In the genomic region with DNA sequence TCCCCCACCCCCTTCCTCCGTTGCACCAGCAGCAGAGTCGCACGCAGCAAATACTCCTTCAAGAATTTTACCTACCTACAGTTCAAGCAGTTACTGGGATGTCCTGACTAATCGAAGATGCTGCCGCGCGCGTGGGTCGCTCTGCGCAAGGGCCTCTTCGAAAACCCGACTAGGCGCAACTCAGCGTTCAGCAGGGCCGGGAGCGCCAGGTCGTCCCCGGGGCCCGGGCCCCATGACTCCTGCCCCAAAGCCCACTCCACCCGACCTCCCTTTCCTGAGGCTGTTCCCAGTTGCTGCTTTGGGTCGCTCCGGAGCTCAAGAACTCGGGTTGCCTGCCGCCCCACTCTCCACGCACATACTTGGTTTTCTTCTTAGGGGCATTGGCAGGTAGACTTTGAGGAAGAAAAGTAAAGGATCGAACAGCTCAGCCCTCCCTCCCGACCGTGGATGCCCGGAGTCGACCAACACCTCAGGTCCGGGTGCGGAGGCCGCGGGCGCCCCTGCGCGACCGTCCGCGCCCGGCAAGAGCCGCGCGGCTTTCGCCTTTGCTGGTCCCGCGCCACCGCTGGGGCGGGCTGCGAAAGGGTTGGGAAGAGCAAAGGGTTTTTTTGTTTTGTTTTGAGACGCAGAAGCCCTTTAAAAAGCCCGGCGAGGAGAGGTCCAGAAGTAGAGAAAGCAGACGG, we compare ENCODE assay signal across 8 cellular contexts. TPM values are rescaled to one million over a fixed set of nuclear protein-coding genes. Genes with fewer than 3 reads are reported as not detected.
DNase-seq lines count a peak whose midpoint lies in the region; ATAC-seq and TF ChIP-seq lines count a peak whose summit lies in the region.

No MANE protein-coding gene starts in this region.

- no peak for ATAC-seq in HG03354 (IDR thresholded peaks at IDR 0.05; ENCODE audit: poor library complexity, severe bottlenecking, unreplicated experiment)

- DNase-seq in GM10248 (ENCODE audit: extremely low spot score) = no peak
- DNase-seq in NOMO-1 treated with DMSO at 0.1 percent for 48 hours (lab: John Stamatoyannopoulos, UW; ENCODE audit: unreplicated experiment) = peak; percentile 52
- no peak for DNase-seq in epithelial cell of prostate (ENCODE audit: low read depth, low spot score)
- no peak for DNase-seq in BE2C
- DNase-seq in NCI-H510A (lab: John Stamatoyannopoulos, UW) = no peak
- DNase-seq in SHP77 treated with DMSO at 0.1 percent for 48 hours (lab: John Stamatoyannopoulos, UW) = no peak

- no peak for TF ChIP-seq RAD21 in neural cell (conservative IDR thresholded peaks at IDR 0.05)

- TF ChIP-seq EP300 in neural cell (conservative IDR thresholded peaks at IDR 0.05; ENCODE audit: poor library complexity, severe bottlenecking) = no peak

- peak; percentile 25 for TF ChIP-seq CTCF in GM10248 (IDR thresholded peaks at IDR 0.05; ENCODE audit: control extremely low read depth, extremely low read depth, low read depth, missing control alignments)
- no peak for TF ChIP-seq CTCF in neural cell (IDR thresholded peaks at IDR 0.05; ENCODE audit: poor library complexity, severe bottlenecking)
- no peak for TF ChIP-seq CTCF in BE2C (IDR thresholded peaks at IDR 0.05; ENCODE audit: low read depth, low read length)

- H3K9ac ChIP-seq in neural cell (ENCODE audit: low read length) = peak overlapping the region; percentile 54

- POLR2A ChIA-PET in GM10248 (lab: Yijun Ruan, JAX) = no interaction called here

- peak overlapping the region; percentile 94 for H3K4me2 ChIP-seq in neural cell (ENCODE audit: low read length)

- no peaks in the 10 kb centered on the region for H3K9me3 ChIP-seq in neural cell (ENCODE audit: low read length)
- H3K9me3 ChIP-seq in BE2C = peaks cover 3% of the 10 kb centered on the region; the same call in 1 of the 2 replicates

- H3K4me3 ChIP-seq in neural cell (ENCODE audit: low read length) (peak overlapping the region; percentile 77), BE2C (ENCODE audit: low read depth, low read length) (no peak overlapping the region)

- H3K36me3 ChIP-seq in neural cell (ENCODE audit: insufficient read depth, low read length) (no peaks in the 10 kb centered on the region), BE2C (no peaks in the 10 kb centered on the region)

- CTCF ChIA-PET in GM10248 (lab: Yijun Ruan, JAX) = interaction anchor here (1.3 to 6.7 kb wide), 4 partner anchors 10 to 304 kb away, joined by 3 to 28 read pairs (median 6); no protein-coding TSS in a partner anchor

- no peak overlapping the region for H2AFZ ChIP-seq in neural cell (ENCODE audit: low read depth, low read length)

- no peaks in the 10 kb centered on the region for H3K9me2 ChIP-seq in neural cell (ENCODE audit: insufficient read depth, low read length)

- no peaks in the 10 kb centered on the region for H3F3A ChIP-seq in neural cell (ENCODE audit: insufficient read depth, low read length, poor library complexity, severe bottlenecking)

- H3K4me1 ChIP-seq in BE2C = no peaks in the 10 kb centered on the region

- H3K79me2 ChIP-seq in neural cell (replicated peaks; ENCODE audit: insufficient read depth, low read length) = no peaks in the 10 kb centered on the region

- H3K27ac ChIP-seq in epithelial cell of prostate (peak overlapping the region; percentile 55), neural cell (ENCODE audit: low read length) (no peak overlapping the region)

- H4K20me1 ChIP-seq in neural cell (ENCODE audit: insufficient read depth) = no peaks in the 10 kb centered on the region

- H3K27me3 ChIP-seq in neural cell (ENCODE audit: insufficient read depth, low read depth, low read length) = peaks cover 93% of the 10 kb centered on the region
- H3K27me3 ChIP-seq in BE2C = peaks cover 95% of the 10 kb centered on the region

TF ChIP-seq in neural cell, 6 proteins besides CTCF, POLR2A, EP300 and RAD21:
- no peak for TF ChIP-seq MXI1 (conservative IDR thresholded peaks at IDR 0.05; ENCODE audit: poor library complexity, severe bottlenecking)
- peak; percentile 48 for TF ChIP-seq EZH2 (IDR thresholded peaks at IDR 0.05; ENCODE audit: borderline replicate concordance, insufficient read depth, low read length, poor library complexity, severe bottlenecking)
- TF ChIP-seq POLR2AphosphoS5 (IDR thresholded peaks at IDR 0.05) = peak; percentile 6
- TF ChIP-seq SMC3 (conservative IDR thresholded peaks at IDR 0.05; ENCODE audit: poor library complexity) = no peak

RNA-seq across cellular contexts. Expression of gene BMP4, which starts 1.9 kb away (rescaled TPM):
- 2.5 TPM in 1 of 2 replicates, not detected in the other for polyA plus RNA-seq in neural cell
- not detected in 2 replicates for polyA minus RNA-seq in neural cell
- 0.51 TPM for polyA plus RNA-seq in BE2C (2012; ENCODE audit: insufficient read depth, insufficient read length, low read depth)
